Comparison of ENCODE assay signal across 11 cellular contexts in genomic region chr6:42954405-42954804, GRCh38. TPM values are rescaled to one million over a fixed set of nuclear protein-coding genes. Genes with fewer than 3 reads are reported as not detected.
"Had no signal": no experiment of that assay in that cellular context is flagged by ENCODE, and none has a peak within 500 bp of the region (broad histone marks: within the 10 kb centered on the region; RNA-seq: fewer than 3 reads in every experiment).

No MANE protein-coding gene starts in this region.

RNA-seq across cellular contexts. Expression of gene GNMT, which starts 6.1 kb away (rescaled TPM):
- total RNA-seq: ascending aorta had no signal

RNA-seq across cellular contexts. Expression of gene PTCRA, which starts 38.6 kb away (rescaled TPM):
- total RNA-seq: activated CD4-positive, alpha-beta memory T cell treated with anti-CD3 and anti-CD28 coated beads, Interleukin-2, amount 10 ng/mL, durations not matched to agents 7 days and 5 days; activated CD4-positive, alpha-beta T cell treated with anti-CD3 and anti-CD28 coated beads for 36 hours; activated CD4-positive, alpha-beta T cell treated with anti-CD3 and anti-CD28 coated beads, Interleukin-2, amount 10 ng/mL, durations not matched to agents 7 days and 5 days; activated CD8-positive, alpha-beta memory T cell treated with anti-CD3 and anti-CD28 coated beads, Interleukin-2, amount 10 ng/mL, durations not matched to agents 7 days and 5 days; activated CD8-positive, alpha-beta T cell treated with anti-CD3 and anti-CD28 coated beads, Interleukin-2, amount 10 ng/mL, durations not matched to agents 7 days and 5 days; activated naive CD8-positive, alpha-beta T cell treated with anti-CD3 and anti-CD28 coated beads, Interleukin-2, amount 10 ng/mL, durations not matched to agents 7 days and 5 days; activated T-helper 2 cell treated with anti-CD3 and anti-CD28 coated beads, Interferon-gamma antibody, Interleukin-2, Interleukin-4, amounts not matched to agents 10 μg/mL and 5 μg/mL and 100 μg/mL, durations not matched to agents 14 hours and 24 hours and 36 hours; ascending aorta; cardiac septum; cerebellum; WTC11 had no signal
